ENCODE assay signal across 18 cellular contexts in the genomic region with DNA sequence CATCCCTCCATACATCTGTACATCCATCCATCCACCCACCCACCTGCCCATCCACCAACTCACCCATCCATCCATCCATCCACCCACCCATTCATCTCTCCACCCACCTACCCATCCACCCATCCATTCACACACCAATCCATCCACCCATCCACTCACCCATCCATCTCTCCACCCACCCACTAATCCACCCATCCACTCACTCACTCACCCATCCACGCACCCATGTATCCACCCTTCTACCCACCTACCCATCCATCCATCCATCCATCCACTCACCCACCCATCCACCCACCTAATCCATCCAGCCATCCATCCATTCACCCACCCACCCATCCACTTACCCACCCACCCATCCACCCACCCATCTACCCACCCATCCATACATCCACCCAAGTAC. TPM values are rescaled to one million over a fixed set of nuclear protein-coding genes. Genes with fewer than 3 reads are reported as not detected.
DNase-seq lines count a peak whose midpoint lies in the region; ATAC-seq and TF ChIP-seq lines count a peak whose summit lies in the region.
"Had no signal": no experiment of that assay in that cellular context is flagged by ENCODE, and none has a peak within 500 bp of the region (broad histone marks: within the 10 kb centered on the region; RNA-seq: fewer than 3 reads in every experiment).

No MANE protein-coding gene starts in this region.

- H3K4me1 ChIP-seq in HEK293 (ENCODE audit: control insufficient read depth, insufficient read depth, low read length), result no peaks in the 10 kb centered on the region
- H3K4me1 ChIP-seq in lower lobe of right lung, result no peaks in the 10 kb centered on the region
- no peaks in the 10 kb centered on the region for H3K4me1 ChIP-seq in foreskin keratinocyte
- H3K4me1 ChIP-seq: A549, Caco-2 had no signal

- no peak for TF ChIP-seq CTCF in natural killer cell (IDR thresholded peaks at IDR 0.05)
- TF ChIP-seq CTCF in HEK293 (tag by site-specific recombination; IDR thresholded peaks at IDR 0.05), result no peak
- no peak for TF ChIP-seq CTCF in lower lobe of right lung (IDR thresholded peaks at IDR 0.05)
- TF ChIP-seq CTCF in foreskin keratinocyte (conservative IDR thresholded peaks at IDR 0.05), result no peak

- intact Hi-C loops in natural killer cell (cut with micrococcal nuclease) (no loop called here), lower lobe of right lung (cut with DNase I) (no loop called here)

- H3K4me3 ChIP-seq in HEK293 (ENCODE audit: low read depth, low read length), result no peak overlapping the region
- no peak overlapping the region for H3K4me3 ChIP-seq in lower lobe of right lung
- H3K4me3 ChIP-seq: A549; BLaER1 treated with 17β-estradiol and CSF1 and Interleukin-3, amounts not matched to agents 10 nM and 100 nM had no signal

- no peaks in the 10 kb centered on the region for H3K36me3 Mint-ChIP-seq in natural killer cell treated with Interleukin-12 subunit alpha and Interleukin-12 subunit beta and Interleukin-15 and Interleukin-18, amount 100 ng/mL, for 72 hours
- H3K36me3 Mint-ChIP-seq in natural killer cell, result no peaks in the 10 kb centered on the region
- H3K36me3 Mint-ChIP-seq: CD8-positive, alpha-beta T cell had no signal

- POLR2A ChIA-PET in HEK293 (lab: Yijun Ruan, JAX), result no interaction called here

- H3K9me3 Mint-ChIP-seq in natural killer cell treated with Interleukin-12 subunit alpha and Interleukin-12 subunit beta and Interleukin-15 and Interleukin-18, amount 100 ng/mL, for 72 hours, result peaks cover 4% of the 10 kb centered on the region
- H3K9me3 Mint-ChIP-seq in natural killer cell, result no peaks in the 10 kb centered on the region

- CTCF ChIA-PET in HEK293 (lab: Yijun Ruan, JAX), result no interaction called here

- no peak overlapping the region for H3K27ac Mint-ChIP-seq in natural killer cell treated with Interleukin-12 subunit alpha and Interleukin-12 subunit beta and Interleukin-15 and Interleukin-18, amount 100 ng/mL, for 72 hours
- H3K27ac Mint-ChIP-seq in natural killer cell, result no peak overlapping the region
- H3K27ac Mint-ChIP-seq: B cell; CD4-positive, alpha-beta T cell; CD8-positive, alpha-beta T cell had no signal

- H3K9me3 ChIP-seq in HEK293 (ENCODE audit: control insufficient read depth, insufficient read depth, low read depth, low read length) (no peaks in the 10 kb centered on the region), lower lobe of right lung (peaks cover 7% of the 10 kb centered on the region)

- H3K36me3 ChIP-seq in HEK293 (ENCODE audit: control insufficient read depth in 2 of 2, insufficient read depth in 1 of 2, low read length in 2 of 2) (no peaks in the 10 kb centered on the region), lower lobe of right lung (no peaks in the 10 kb centered on the region)

- H3K27me3 ChIP-seq in lower lobe of right lung (ENCODE audit: low read depth), result peaks cover 20% of the 10 kb centered on the region
- H3K27me3 ChIP-seq in foreskin keratinocyte, result no peaks in the 10 kb centered on the region

- DNase-seq in natural killer cell treated with Interleukin-12 subunit alpha and Interleukin-12 subunit beta and Interleukin-15 and Interleukin-18, amount 100 ng/mL, for 72 hours (ENCODE audit: low spot score), result peak; percentile 23
- DNase-seq in natural killer cell (no peak), lower lobe of right lung (peak; percentile 4), foreskin keratinocyte (no peak)
- DNase-seq: AML-193; Caco-2; Calu3; CD4-positive, alpha-beta T cell; CD8-positive, alpha-beta T cell; DMS79 treated with DMSO at 0.1 percent for 48 hours; GF-D8 had no signal

- H3K4me3 Mint-ChIP-seq in natural killer cell treated with Interleukin-12 subunit alpha and Interleukin-12 subunit beta and Interleukin-15 and Interleukin-18, amount 100 ng/mL, for 72 hours, result no peak overlapping the region
- H3K4me3 Mint-ChIP-seq in natural killer cell, result no peak overlapping the region
- H3K4me3 Mint-ChIP-seq: B cell; CD4-positive, alpha-beta T cell; CD8-positive, alpha-beta T cell had no signal

- no peak for ATAC-seq in natural killer cell treated with Interleukin-12 subunit alpha and Interleukin-12 subunit beta and Interleukin-15 and Interleukin-18, amount 100 ng/mL, for 72 hours
- ATAC-seq in natural killer cell (no peak), lower lobe of right lung (no peak), foreskin keratinocyte (no peak)
- ATAC-seq: A549; CD8-positive, alpha-beta T cell had no signal

- H3K27me3 Mint-ChIP-seq in natural killer cell treated with Interleukin-12 subunit alpha and Interleukin-12 subunit beta and Interleukin-15 and Interleukin-18, amount 100 ng/mL, for 72 hours, result peaks cover 0 to 2% of the 10 kb centered on the region in 2 donors
- no peaks in the 10 kb centered on the region for H3K27me3 Mint-ChIP-seq in natural killer cell (ENCODE audit: low read depth in 2 of 2)

- no peaks in the 10 kb centered on the region for H3K4me1 Mint-ChIP-seq in natural killer cell treated with Interleukin-12 subunit alpha and Interleukin-12 subunit beta and Interleukin-15 and Interleukin-18, amount 100 ng/mL, for 72 hours (ENCODE audit: low read depth in 2 of 2)
- H3K4me1 Mint-ChIP-seq in natural killer cell, result no peaks in the 10 kb centered on the region
- H3K4me1 Mint-ChIP-seq: B cell had no signal

- H3K27ac ChIP-seq in HEK293 (ENCODE audit: extremely low read depth, low read depth, low read length), result no peak overlapping the region
- no peak overlapping the region for H3K27ac ChIP-seq in lower lobe of right lung
- H3K27ac ChIP-seq in foreskin keratinocyte, result no peak overlapping the region
- H3K27ac ChIP-seq: 22Rv1; A549; BLaER1 treated with 17β-estradiol and CSF1 and Interleukin-3, amounts not matched to agents 10 nM and 100 nM; C4-2B had no signal

TF ChIP-seq in HEK293, 187 proteins besides CTCF, POLR2A, EP300 and RAD21:
- TF ChIP-seq ZNF366 (tag by site-specific recombination; conservative IDR thresholded peaks at IDR 0.05) (peak; percentile 34; the same call in 1 of the 2 replicates), ZNF529 (tag by site-specific recombination; IDR thresholded peaks at IDR 0.05; ENCODE audit: insufficient replicate concordance) (no peak), ZNF140 (tag by site-specific recombination; IDR thresholded peaks at IDR 0.05) (no peak), SCRT2 (tag by site-specific recombination; IDR thresholded peaks at IDR 0.05) (no peak), PRDM1 (tag by site-specific recombination; IDR thresholded peaks at IDR 0.05) (no peak), ZFHX2 (tag by site-specific recombination; conservative IDR thresholded peaks at IDR 0.05) (peak; percentile 77), EGR2 (tag by site-specific recombination; IDR thresholded peaks at IDR 0.05; ENCODE audit: low read depth) (peak; percentile 90)
- TF ChIP-seq, protein P1, sequence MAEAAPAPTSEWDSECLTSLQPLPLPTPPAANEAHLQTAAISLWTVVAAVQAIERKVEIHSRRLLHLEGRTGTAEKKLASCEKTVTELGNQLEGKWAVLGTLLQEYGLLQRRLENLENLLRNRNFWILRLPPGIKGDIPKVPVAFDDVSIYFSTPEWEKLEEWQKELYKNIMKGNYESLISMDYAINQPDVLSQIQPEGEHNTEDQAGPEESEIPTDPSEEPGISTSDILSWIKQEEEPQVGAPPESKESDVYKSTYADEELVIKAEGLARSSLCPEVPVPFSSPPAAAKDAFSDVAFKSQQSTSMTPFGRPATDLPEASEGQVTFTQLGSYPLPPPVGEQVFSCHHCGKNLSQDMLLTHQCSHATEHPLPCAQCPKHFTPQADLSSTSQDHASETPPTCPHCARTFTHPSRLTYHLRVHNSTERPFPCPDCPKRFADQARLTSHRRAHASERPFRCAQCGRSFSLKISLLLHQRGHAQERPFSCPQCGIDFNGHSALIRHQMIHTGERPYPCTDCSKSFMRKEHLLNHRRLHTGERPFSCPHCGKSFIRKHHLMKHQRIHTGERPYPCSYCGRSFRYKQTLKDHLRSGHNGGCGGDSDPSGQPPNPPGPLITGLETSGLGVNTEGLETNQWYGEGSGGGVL (tag by site-specific recombination; IDR thresholded peaks at IDR 0.05), result no peak

RNA-seq across cellular contexts. Expression of a gene that starts 16.2 kb away (rescaled TPM):
- total RNA-seq in natural killer cell treated with Interleukin-12 subunit alpha and Interleukin-12 subunit beta and Interleukin-15 and Interleukin-18, amount 100 ng/mL, for 72 hours, result not detected
- total RNA-seq in natural killer cell, result not detected
- total RNA-seq in lower lobe of right lung, result not detected
- total RNA-seq in foreskin keratinocyte, result not detected in 2 replicates
- not detected in 2 replicates for polyA plus RNA-seq in foreskin keratinocyte
- total RNA-seq: CD4-positive, alpha-beta T cell; CD8-positive, alpha-beta T cell had no signal
- polyA plus RNA-seq: BJ had no signal

Comparison
In these comparisons a context has a peak if more than half of its experiments do, and no peak if none do; other contexts are left out.
1. DNase-seq: peak in natural killer cell treated with Interleukin-12 subunit alpha and Interleukin-12 subunit beta and Interleukin-15 and Interleukin-18, amount 100 ng/mL, for 72 hours (single experiment) and lower lobe of right lung (single experiment); none in natural killer cell (single experiment) and foreskin keratinocyte (0 of 2).